In genomic region chr12:55955344-55955743, GRCh38 we compare ENCODE assay signal across 12 cellular contexts. TPM values are rescaled to one million over a fixed set of nuclear protein-coding genes. Genes with fewer than 3 reads are reported as not detected.
DNase-seq lines count a peak whose midpoint lies in the region; ATAC-seq and TF ChIP-seq lines count a peak whose summit lies in the region.
"Had no signal": no experiment of that assay in that cellular context is flagged by ENCODE, and none has a peak within 500 bp of the region (broad histone marks: within the 10 kb centered on the region; RNA-seq: fewer than 3 reads in every experiment).

No MANE protein-coding gene starts in this region.

- peaks cover 4 to 8% of the 10 kb centered on the region in 2 donors for H3K4me1 ChIP-seq in naive thymus-derived CD4-positive, alpha-beta T cell (ENCODE audit: control insufficient read depth in 2 of 2, insufficient read depth in 2 of 2, low read length in 2 of 2)
- no peaks in the 10 kb centered on the region for H3K4me1 ChIP-seq in neural progenitor cell

- no peaks in the 10 kb centered on the region for H3K9me3 Mint-ChIP-seq in CD4-positive, alpha-beta T cell
- H3K9me3 Mint-ChIP-seq in activated T-helper 2 cell treated with anti-CD3 and anti-CD28 coated beads, Interferon-gamma antibody, Interleukin-2, Interleukin-4, amounts not matched to agents 10 μg/mL and 5 μg/mL and 100 μg/mL, durations not matched to agents 14 hours and 24 hours and 36 hours, result no peaks in the 10 kb centered on the region
- H3K9me3 Mint-ChIP-seq in naive thymus-derived CD4-positive, alpha-beta T cell, result peaks cover 0 to 3% (median 0%) of the 10 kb centered on the region in 11 donors
- H3K9me3 Mint-ChIP-seq in neural progenitor cell, result no peaks in the 10 kb centered on the region

- H3K36me3 ChIP-seq in H7 (replicated peaks; ENCODE audit: control insufficient read depth, insufficient read depth, low read length) (peaks cover 9% of the 10 kb centered on the region), neural progenitor cell (no peaks in the 10 kb centered on the region)
- H3K36me3 ChIP-seq in naive thymus-derived CD4-positive, alpha-beta T cell (ENCODE audit: control insufficient read depth in 2 of 3, insufficient read depth in 3 of 3, low read length in 3 of 3), result peaks cover 29 to 40% (median 31%) of the 10 kb centered on the region in 3 experiments

- H3K4me2 ChIP-seq in neural progenitor cell, result no peak overlapping the region
- H3K4me2 ChIP-seq: SK-N-SH had no signal

- H3K9ac ChIP-seq in neural progenitor cell, result no peak overlapping the region
- H3K9ac ChIP-seq: parathyroid adenoma, SK-N-SH had no signal

- peaks cover 52% of the 10 kb centered on the region for H3K36me3 Mint-ChIP-seq in CD4-positive, alpha-beta T cell (ENCODE audit: low read depth)
- H3K36me3 Mint-ChIP-seq in activated T-helper 2 cell treated with anti-CD3 and anti-CD28 coated beads, Interferon-gamma antibody, Interleukin-2, Interleukin-4, amounts not matched to agents 10 μg/mL and 5 μg/mL and 100 μg/mL, durations not matched to agents 14 hours and 24 hours and 36 hours (ENCODE audit: low read depth), result peaks cover 51% of the 10 kb centered on the region
- H3K36me3 Mint-ChIP-seq in naive thymus-derived CD4-positive, alpha-beta T cell, result peaks cover 4 to 33% (median 19%) of the 10 kb centered on the region in 5 donors
- H3K36me3 Mint-ChIP-seq in neural progenitor cell, result no peaks in the 10 kb centered on the region

- no peak for DNase-seq in CD4-positive, alpha-beta T cell
- peak; percentile 2 for DNase-seq in H7
- DNase-seq in activated T-helper 2 cell treated with anti-CD3 and anti-CD28 coated beads, Interferon-gamma antibody, Interleukin-2, Interleukin-4, amounts not matched to agents 10 μg/mL and 5 μg/mL and 100 μg/mL, durations not matched to agents 14 hours and 24 hours and 36 hours (ENCODE audit: low spot score), result no peak
- no peak for DNase-seq in naive thymus-derived CD4-positive, alpha-beta T cell
- DNase-seq in ecto neural progenitor cell (ENCODE audit: low spot score), result no peak
- no peak for DNase-seq in neural progenitor cell (ENCODE audit: low spot score)
- no peak for DNase-seq in activated CD8-positive, alpha-beta memory T cell treated with anti-CD3 and anti-CD28 coated beads, Interleukin-2, amount 50 U/mL, for 4 hours
- DNase-seq: DMS153, NCI-H2171, NCI-H748 treated with DMSO at 0.1 percent for 48 hours had no signal

- H3K9me3 ChIP-seq in CD4-positive, alpha-beta T cell (ENCODE audit: control insufficient read depth, low read length), result no peaks in the 10 kb centered on the region
- H3K9me3 ChIP-seq in naive thymus-derived CD4-positive, alpha-beta T cell (ENCODE audit: control insufficient read depth in 2 of 3, low read length in 3 of 3), result no peaks in the 10 kb centered on the region
- no peaks in the 10 kb centered on the region for H3K9me3 ChIP-seq in neural progenitor cell (ENCODE audit: low read depth)
- H3K9me3 ChIP-seq: SK-N-SH had no signal

- no peak overlapping the region for H3K27ac ChIP-seq in CD4-positive, alpha-beta T cell (ENCODE audit: low read depth, low read length)
- no peak overlapping the region for H3K27ac ChIP-seq in naive thymus-derived CD4-positive, alpha-beta T cell (ENCODE audit: low read depth, low read length)
- H3K27ac ChIP-seq in neural progenitor cell, result no peak overlapping the region
- H3K27ac ChIP-seq: parathyroid adenoma had no signal

- no peak for TF ChIP-seq CTCF in CD4-positive, alpha-beta T cell (IDR thresholded peaks at IDR 0.05)
- TF ChIP-seq CTCF in neural progenitor cell (IDR thresholded peaks at IDR 0.05), result no peak

- H2AFZ ChIP-seq in neural progenitor cell (replicated peaks), result no peak overlapping the region
- H2AFZ ChIP-seq: parathyroid adenoma had no signal

- POLR2A ChIA-PET in CD4-positive, alpha-beta T cell (lab: Charles Lee), result interaction anchor here (1.3 to 6.0 kb wide), 10 partner anchors 10 to 138 kb away, joined by 3 to 72 read pairs (median 11); partner anchors contain the start of genes DGKA, ORMDL2, RAB5B and SARNP
- POLR2A ChIA-PET in naive thymus-derived CD4-positive, alpha-beta T cell (lab: Charles Lee), result interaction anchor here (0.6 to 27.1 kb wide), 10 partner anchors 9 to 404 kb away, joined by 3 to 728 read pairs (median 14); partner anchors contain the start of genes CNPY2, DGKA, ORMDL2 and PYM1

- H3K4me3 ChIP-seq in H7 (ENCODE audit: insufficient read depth, low read depth, low read length) (no peak overlapping the region), neural progenitor cell (no peak overlapping the region)
- H3K4me3 ChIP-seq in naive thymus-derived CD4-positive, alpha-beta T cell (ENCODE audit: low read length), result no peak overlapping the region

- no peaks in the 10 kb centered on the region for H3F3A ChIP-seq in neural progenitor cell (ENCODE audit: low read depth)

- intact Hi-C loops in CD4-positive, alpha-beta T cell (cut with DNase I, micrococcal nuclease), result loop anchor here in 1 of 2 experiments (5.0 kb wide), 1 partner anchor 213 kb away; the partner anchor contains the start of gene GDF11
- intact Hi-C loops in activated T-helper 2 cell treated with anti-CD3 and anti-CD28 coated beads, Interferon-gamma antibody, Interleukin-2, Interleukin-4, amounts not matched to agents 10 μg/mL and 5 μg/mL and 100 μg/mL, durations not matched to agents 14 hours and 24 hours and 36 hours (cut with micrococcal nuclease), result no loop called here
- intact Hi-C loops in naive thymus-derived CD4-positive, alpha-beta T cell (cut with micrococcal nuclease), result loop anchor here in 1 of 2 donors (1.0 to 2.0 kb wide), 2 partner anchors 15 to 24 kb away; partner anchors contain the start of gene DGKA

- H3K4me3 Mint-ChIP-seq in CD4-positive, alpha-beta T cell, result no peak overlapping the region
- no peak overlapping the region for H3K4me3 Mint-ChIP-seq in activated T-helper 2 cell treated with anti-CD3 and anti-CD28 coated beads, Interferon-gamma antibody, Interleukin-2, Interleukin-4, amounts not matched to agents 10 μg/mL and 5 μg/mL and 100 μg/mL, durations not matched to agents 14 hours and 24 hours and 36 hours (ENCODE audit: low read depth)
- peak overlapping the region in 1 of 10 donors; percentile 21 for H3K4me3 Mint-ChIP-seq in naive thymus-derived CD4-positive, alpha-beta T cell
- no peak overlapping the region for H3K4me3 Mint-ChIP-seq in neural progenitor cell

- H3K79me2 ChIP-seq in neural progenitor cell (ENCODE audit: low read depth), result no peaks in the 10 kb centered on the region
- H3K79me2 ChIP-seq: parathyroid adenoma had no signal

- H3K27me3 Mint-ChIP-seq in CD4-positive, alpha-beta T cell, result no peaks in the 10 kb centered on the region
- H3K27me3 Mint-ChIP-seq in activated T-helper 2 cell treated with anti-CD3 and anti-CD28 coated beads, Interferon-gamma antibody, Interleukin-2, Interleukin-4, amounts not matched to agents 10 μg/mL and 5 μg/mL and 100 μg/mL, durations not matched to agents 14 hours and 24 hours and 36 hours (ENCODE audit: low read depth), result no peaks in the 10 kb centered on the region
- no peaks in the 10 kb centered on the region for H3K27me3 Mint-ChIP-seq in naive thymus-derived CD4-positive, alpha-beta T cell
- H3K27me3 Mint-ChIP-seq in neural progenitor cell (ENCODE audit: insufficient read depth, low read depth), result peaks cover 2% of the 10 kb centered on the region

- H3K27me3 ChIP-seq in CD4-positive, alpha-beta T cell (ENCODE audit: control insufficient read depth, insufficient read depth, low read length), result no peaks in the 10 kb centered on the region
- H3K27me3 ChIP-seq in H7 (ENCODE audit: control insufficient read depth, insufficient read depth, low read length), result no peaks in the 10 kb centered on the region; the same call in 1 of the 2 replicates
- no peaks in the 10 kb centered on the region for H3K27me3 ChIP-seq in naive thymus-derived CD4-positive, alpha-beta T cell (ENCODE audit: control insufficient read depth in 2 of 2, insufficient read depth in 2 of 2, low read length in 2 of 2)
- H3K27me3 ChIP-seq in neural progenitor cell, result no peaks in the 10 kb centered on the region

- H3K27ac Mint-ChIP-seq in CD4-positive, alpha-beta T cell, result peak overlapping the region; percentile 66
- H3K27ac Mint-ChIP-seq in activated T-helper 2 cell treated with anti-CD3 and anti-CD28 coated beads, Interferon-gamma antibody, Interleukin-2, Interleukin-4, amounts not matched to agents 10 μg/mL and 5 μg/mL and 100 μg/mL, durations not matched to agents 14 hours and 24 hours and 36 hours, result peak overlapping the region; percentile 39
- peak overlapping the region in 8 of 9 donors; percentile 25 to 90 (median 79) for H3K27ac Mint-ChIP-seq in naive thymus-derived CD4-positive, alpha-beta T cell
- H3K27ac Mint-ChIP-seq in neural progenitor cell, result no peak overlapping the region

- H3K4me1 Mint-ChIP-seq in CD4-positive, alpha-beta T cell (ENCODE audit: low read depth), result peaks cover 25% of the 10 kb centered on the region
- peaks cover 4% of the 10 kb centered on the region for H3K4me1 Mint-ChIP-seq in activated T-helper 2 cell treated with anti-CD3 and anti-CD28 coated beads, Interferon-gamma antibody, Interleukin-2, Interleukin-4, amounts not matched to agents 10 μg/mL and 5 μg/mL and 100 μg/mL, durations not matched to agents 14 hours and 24 hours and 36 hours (ENCODE audit: low read depth)
- H3K4me1 Mint-ChIP-seq in naive thymus-derived CD4-positive, alpha-beta T cell, result peaks cover 12 to 38% (median 21%) of the 10 kb centered on the region in 7 donors
- peaks cover 7% of the 10 kb centered on the region for H3K4me1 Mint-ChIP-seq in neural progenitor cell

- peaks cover 5% of the 10 kb centered on the region for H4K20me1 ChIP-seq in neural progenitor cell (ENCODE audit: low read depth)

- ATAC-seq in CD4-positive, alpha-beta T cell (ENCODE audit: poor library complexity), result peak; percentile 13
- peak; percentile 15 for ATAC-seq in naive thymus-derived CD4-positive, alpha-beta T cell

- CTCF ChIA-PET in CD4-positive, alpha-beta T cell (lab: Charles Lee), result interaction anchor here (1.6 kb wide), 1 partner anchor 41 kb away, joined by 7 read pairs; no protein-coding TSS in a partner anchor
- CTCF ChIA-PET in naive thymus-derived CD4-positive, alpha-beta T cell (lab: Charles Lee), result interaction anchor here (0.7 to 1.1 kb wide), 3 partner anchors 29 to 231 kb away, joined by 3 to 4 read pairs (median 3); no protein-coding TSS in a partner anchor

RNA-seq across cellular contexts. Expression of gene PMEL, which starts 10.5 kb away (rescaled TPM):
- not detected for total RNA-seq in CD4-positive, alpha-beta T cell
- total RNA-seq in H7 (2014; rRNA removed; shearing (Covaris generic)), result 28.4 and 38.1 TPM in 2 replicates
- total RNA-seq in activated T-helper 2 cell treated with anti-CD3 and anti-CD28 coated beads, Interferon-gamma antibody, Interleukin-2, Interleukin-4, amounts not matched to agents 10 μg/mL and 5 μg/mL and 100 μg/mL, durations not matched to agents 14 hours and 24 hours and 36 hours, result 0.32 and 0.37 TPM in 2 replicates
- total RNA-seq in naive thymus-derived CD4-positive, alpha-beta T cell, result not detected
- under 1 TPM; 0.09 to 0.57 TPM for polyA plus RNA-seq in naive thymus-derived CD4-positive, alpha-beta T cell
- total RNA-seq in neural progenitor cell (ENCODE audit: low replicate concordance), result 207 and 301 TPM in 2 replicates

RNA-seq across cellular contexts. Expression of gene CDK2, which starts 11.3 kb away (rescaled TPM):
- 10 to 100 TPM; 15.8 to 16.0 TPM for total RNA-seq in CD4-positive, alpha-beta T cell
- 63.3 and 68.0 TPM in 2 replicates for total RNA-seq in H7 (2014; rRNA removed; shearing (Covaris generic))
- 116 and 121 TPM in 2 replicates for total RNA-seq in activated T-helper 2 cell treated with anti-CD3 and anti-CD28 coated beads, Interferon-gamma antibody, Interleukin-2, Interleukin-4, amounts not matched to agents 10 μg/mL and 5 μg/mL and 100 μg/mL, durations not matched to agents 14 hours and 24 hours and 36 hours
- 10 to 100 TPM; 19.0 to 77.2 (median 24.1) TPM for total RNA-seq in naive thymus-derived CD4-positive, alpha-beta T cell
- 1 to 10 TPM; 7.0 to 9.6 TPM for polyA plus RNA-seq in naive thymus-derived CD4-positive, alpha-beta T cell
- total RNA-seq in neural progenitor cell (ENCODE audit: low replicate concordance), result 46.5 and 52.2 TPM in 2 replicates

RNA-seq across cellular contexts. Expression of gene RAB5B, which starts 18.5 kb away (rescaled TPM):
- total RNA-seq in CD4-positive, alpha-beta T cell, result 10 to 100 TPM; 21.6 to 27.4 TPM
- 52.1 and 52.4 TPM in 2 replicates for total RNA-seq in H7 (2014; rRNA removed; shearing (Covaris generic))
- total RNA-seq in activated T-helper 2 cell treated with anti-CD3 and anti-CD28 coated beads, Interferon-gamma antibody, Interleukin-2, Interleukin-4, amounts not matched to agents 10 μg/mL and 5 μg/mL and 100 μg/mL, durations not matched to agents 14 hours and 24 hours and 36 hours, result 47.9 and 51.0 TPM in 2 replicates
- 100 to 1,000 TPM in 1 of 5 experiments, 10 to 100 TPM in 4; 45.2 to 109 (median 62.7) TPM for total RNA-seq in naive thymus-derived CD4-positive, alpha-beta T cell
- polyA plus RNA-seq in naive thymus-derived CD4-positive, alpha-beta T cell, result 10 to 100 TPM; 69.6 to 86.7 TPM
- total RNA-seq in neural progenitor cell (ENCODE audit: low replicate concordance), result 62.9 and 64.5 TPM in 2 replicates

RNA-seq across cellular contexts. Expression of gene DGKA, which starts 24.4 kb away (rescaled TPM):
- total RNA-seq in CD4-positive, alpha-beta T cell, result 100 to 1,000 TPM; 799 to 818 TPM
- 7.9 and 10.9 TPM in 2 replicates for total RNA-seq in H7 (2014; rRNA removed; shearing (Covaris generic))
- total RNA-seq in activated T-helper 2 cell treated with anti-CD3 and anti-CD28 coated beads, Interferon-gamma antibody, Interleukin-2, Interleukin-4, amounts not matched to agents 10 μg/mL and 5 μg/mL and 100 μg/mL, durations not matched to agents 14 hours and 24 hours and 36 hours, result 218 and 242 TPM in 2 replicates
- 1,000 to 10,000 TPM in 3 of 5 experiments, 100 to 1,000 TPM in 2; 705 to 1,507 (median 1,164) TPM for total RNA-seq in naive thymus-derived CD4-positive, alpha-beta T cell
- 100 to 1,000 TPM; 259 to 557 TPM for polyA plus RNA-seq in naive thymus-derived CD4-positive, alpha-beta T cell
- 24.1 and 27.0 TPM in 2 replicates for total RNA-seq in neural progenitor cell (ENCODE audit: low replicate concordance)

RNA-seq across cellular contexts. Expression of gene PYM1, which starts 27.6 kb away (rescaled TPM):
- total RNA-seq in CD4-positive, alpha-beta T cell, result 10 to 100 TPM; 13.7 to 16.7 TPM
- 94.2 and 97.8 TPM in 2 replicates for total RNA-seq in H7 (2014; rRNA removed; shearing (Covaris generic))
- 37.5 and 43.4 TPM in 2 replicates for total RNA-seq in activated T-helper 2 cell treated with anti-CD3 and anti-CD28 coated beads, Interferon-gamma antibody, Interleukin-2, Interleukin-4, amounts not matched to agents 10 μg/mL and 5 μg/mL and 100 μg/mL, durations not matched to agents 14 hours and 24 hours and 36 hours
- 10 to 100 TPM; 18.5 to 46.9 (median 35.0) TPM for total RNA-seq in naive thymus-derived CD4-positive, alpha-beta T cell
- 10 to 100 TPM; 62.1 to 70.7 TPM for polyA plus RNA-seq in naive thymus-derived CD4-positive, alpha-beta T cell
- total RNA-seq in neural progenitor cell (ENCODE audit: low replicate concordance), result 44.6 and 72.5 TPM in 2 replicates

Comparison
In these comparisons a context has a peak if more than half of its experiments do, and no peak if none do; other contexts are left out.
1. RNA of gene PMEL, which starts 10.5 kb away (total RNA-seq): 207 to 301 TPM in neural progenitor cell and 28.4 to 38.1 TPM in H7; 0.32 to 0.37 TPM in activated T-helper 2 cell treated with anti-CD3 and anti-CD28 coated beads, Interferon-gamma antibody, Interleukin-2, Interleukin-4, amounts not matched to agents 10 μg/mL and 5 μg/mL and 100 μg/mL, durations not matched to agents 14 hours and 24 hours and 36 hours, not detected in naive thymus-derived CD4-positive, alpha-beta T cell and not detected in CD4-positive, alpha-beta T cell; every median in the first group is over 10 times any median in the second.